Comparison of ENCODE assay signal across 13 cellular contexts in genomic region chr10:63588436-63589180, GRCh38.
DNase-seq lines count a peak whose midpoint lies in the region; ATAC-seq and TF ChIP-seq lines count a peak whose summit lies in the region.
"Had no signal": no experiment of that assay in that cellular context is flagged by ENCODE, and none has a peak within 500 bp of the region (broad histone marks: within the 10 kb centered on the region; RNA-seq: fewer than 3 reads in every experiment).

No MANE protein-coding gene starts in this region.

- H3K9me2 ChIP-seq in PC-3 (replicated peaks; ENCODE audit: low read length), result no peaks in the 10 kb centered on the region
- no peaks in the 10 kb centered on the region for H3K9me2 ChIP-seq in hepatocyte (replicated peaks; ENCODE audit: insufficient read depth)

- ATAC-seq in heart left ventricle (peak in 3 of 4 donors; percentile 36 to 47 (median 47)), heart right ventricle (no peak), PC-3 (peak; percentile 79), HG03135 (IDR thresholded peaks at IDR 0.05; ENCODE audit: unreplicated experiment) (no peak)
- no peak for ATAC-seq in activated CD8-positive, alpha-beta memory T cell treated with anti-CD3 and anti-CD28 coated beads, Interleukin-2, amount 10 ng/mL, durations not matched to agents 7 days and 5 days
- ATAC-seq: Right ventricle myocardium inferior had no signal

- TF ChIP-seq CTCF in heart left ventricle (IDR thresholded peaks at IDR 0.05) (no peak), heart right ventricle (IDR thresholded peaks at IDR 0.05) (no peak), PC-3 (conservative IDR thresholded peaks at IDR 0.05; ENCODE audit: low read depth, low read length) (no peak), hepatocyte (IDR thresholded peaks at IDR 0.05; ENCODE audit: poor library complexity) (no peak)

- H3K27me3 ChIP-seq in heart left ventricle (no peaks in the 10 kb centered on the region), heart right ventricle (no peaks in the 10 kb centered on the region), PC-3 (ENCODE audit: low read length) (no peaks in the 10 kb centered on the region), hepatocyte (no peaks in the 10 kb centered on the region)

- H2AFZ ChIP-seq in PC-3 (ENCODE audit: low read length), result no peak overlapping the region
- H2AFZ ChIP-seq in hepatocyte, result no peak overlapping the region

- TF ChIP-seq POLR2A in heart left ventricle (IDR thresholded peaks at IDR 0.05), result no peak

- BruUV-seq in PC-3 (replicated peaks; lab: Mats Ljungman, UMichigan), result no TSS peak

- no peaks in the 10 kb centered on the region for H3K4me1 Mint-ChIP-seq in activated CD8-positive, alpha-beta memory T cell treated with anti-CD3 and anti-CD28 coated beads, Interleukin-2, amount 10 ng/mL, durations not matched to agents 7 days and 5 days
- peaks cover 2% of the 10 kb centered on the region for H3K4me1 Mint-ChIP-seq in activated CD4-positive, alpha-beta T cell treated with anti-CD3 and anti-CD28 coated beads, Interleukin-2, amount 10 ng/mL, durations not matched to agents 7 days and 5 days

- peaks cover 2% of the 10 kb centered on the region for H3K36me3 Mint-ChIP-seq in activated CD8-positive, alpha-beta memory T cell treated with anti-CD3 and anti-CD28 coated beads, Interleukin-2, amount 10 ng/mL, durations not matched to agents 7 days and 5 days
- no peaks in the 10 kb centered on the region for H3K36me3 Mint-ChIP-seq in activated CD4-positive, alpha-beta T cell treated with anti-CD3 and anti-CD28 coated beads, Interleukin-2, amount 10 ng/mL, durations not matched to agents 7 days and 5 days (ENCODE audit: low read depth)

- no peaks in the 10 kb centered on the region for H3K27me3 Mint-ChIP-seq in activated CD8-positive, alpha-beta memory T cell treated with anti-CD3 and anti-CD28 coated beads, Interleukin-2, amount 10 ng/mL, durations not matched to agents 7 days and 5 days
- no peaks in the 10 kb centered on the region for H3K27me3 Mint-ChIP-seq in activated CD4-positive, alpha-beta T cell treated with anti-CD3 and anti-CD28 coated beads, Interleukin-2, amount 10 ng/mL, durations not matched to agents 7 days and 5 days

- CTCF ChIA-PET in PC-3 (lab: Charles Lee), result interaction anchor here (0.6 kb wide), 1 partner anchor 369 kb away, joined by 5 read pairs; no protein-coding TSS in a partner anchor
- CTCF ChIA-PET in activated CD8-positive, alpha-beta memory T cell treated with anti-CD3 and anti-CD28 coated beads, Interleukin-2, amount 10 ng/mL, durations not matched to agents 7 days and 5 days (lab: Charles Lee), result no interaction called here
- CTCF ChIA-PET in activated CD4-positive, alpha-beta T cell treated with anti-CD3 and anti-CD28 coated beads, Interleukin-2, amount 10 ng/mL, durations not matched to agents 7 days and 5 days (lab: Charles Lee), result interaction anchor here (0.7 to 1.8 kb wide), 2 partner anchors 14 to 28 kb away, joined by 5 to 7 read pairs; no protein-coding TSS in a partner anchor

- H3K4me3 ChIP-seq in heart left ventricle (no peak overlapping the region), heart right ventricle (no peak overlapping the region), PC-3 (ENCODE audit: low read length) (peak overlapping the region; percentile 2; the same call in 1 of the 2 replicates), hepatocyte (no peak overlapping the region)

- intact Hi-C loops in heart left ventricle (cut with DNase I) (no loop called here), heart right ventricle (cut with DNase I) (no loop called here), PC-3 (cut with micrococcal nuclease) (loop anchor here (1.0 to 5.0 kb wide), 7 partner anchors 34 to 421 kb away; partner anchors contain the start of gene REEP3)

- H3K27ac ChIP-seq in heart left ventricle (no peak overlapping the region), heart right ventricle (no peak overlapping the region), PC-3 (ENCODE audit: low read length) (peak overlapping the region; percentile 44), hepatocyte (peak overlapping the region; percentile 46)

- H3K9ac ChIP-seq in PC-3 (ENCODE audit: low read length), result no peak overlapping the region; the same call in 1 of the 2 replicates

- H3K9me3 Mint-ChIP-seq in activated CD8-positive, alpha-beta memory T cell treated with anti-CD3 and anti-CD28 coated beads, Interleukin-2, amount 10 ng/mL, durations not matched to agents 7 days and 5 days (ENCODE audit: low read depth), result no peaks in the 10 kb centered on the region
- no peaks in the 10 kb centered on the region for H3K9me3 Mint-ChIP-seq in activated CD4-positive, alpha-beta T cell treated with anti-CD3 and anti-CD28 coated beads, Interleukin-2, amount 10 ng/mL, durations not matched to agents 7 days and 5 days

- no peak overlapping the region for H3K4me3 Mint-ChIP-seq in activated CD8-positive, alpha-beta memory T cell treated with anti-CD3 and anti-CD28 coated beads, Interleukin-2, amount 10 ng/mL, durations not matched to agents 7 days and 5 days
- H3K4me3 Mint-ChIP-seq in activated CD4-positive, alpha-beta T cell treated with anti-CD3 and anti-CD28 coated beads, Interleukin-2, amount 10 ng/mL, durations not matched to agents 7 days and 5 days, result no peak overlapping the region

- no peak overlapping the region for H3K27ac Mint-ChIP-seq in activated CD8-positive, alpha-beta memory T cell treated with anti-CD3 and anti-CD28 coated beads, Interleukin-2, amount 10 ng/mL, durations not matched to agents 7 days and 5 days
- no peak overlapping the region for H3K27ac Mint-ChIP-seq in activated CD4-positive, alpha-beta T cell treated with anti-CD3 and anti-CD28 coated beads, Interleukin-2, amount 10 ng/mL, durations not matched to agents 7 days and 5 days

- H3K4me1 ChIP-seq in heart left ventricle (peaks cover 0 to 44% (median 16%) of the 10 kb centered on the region in 12 donors), heart right ventricle (peaks cover 0 to 46% (median 19%) of the 10 kb centered on the region in 9 donors), PC-3 (ENCODE audit: insufficient read depth, low read length) (peaks cover 31% of the 10 kb centered on the region), hepatocyte (ENCODE audit: insufficient read depth) (peaks cover 9% of the 10 kb centered on the region)

- H3F3A ChIP-seq in PC-3 (ENCODE audit: low read length, unreplicated experiment), result no peaks in the 10 kb centered on the region

- H3K36me3 ChIP-seq in heart left ventricle (no peaks in the 10 kb centered on the region), heart right ventricle (no peaks in the 10 kb centered on the region), PC-3 (ENCODE audit: low read depth, low read length) (no peaks in the 10 kb centered on the region), hepatocyte (replicated peaks; ENCODE audit: insufficient read depth, low read depth) (no peaks in the 10 kb centered on the region)

- DNase-seq in heart left ventricle (no peak), heart right ventricle (no peak), PC-3 (peak; percentile 93), hepatocyte (ENCODE audit: low spot score) (peak; percentile 16), ureter (ENCODE audit: low spot score) (peak; percentile 49)
- no peak for DNase-seq in activated CD8-positive, alpha-beta memory T cell treated with anti-CD3 and anti-CD28 coated beads, Interleukin-2, amount 10 ng/mL, durations not matched to agents 7 days and 5 days
- DNase-seq in activated CD4-positive, alpha-beta T cell treated with anti-CD3 and anti-CD28 coated beads, Interleukin-2, amount 10 ng/mL, durations not matched to agents 7 days and 5 days, result no peak
- DNase-seq: hypothalamus; Karpas-422; posterior cingulate gyrus; stimulated activated CD4-positive, alpha-beta T cell treated with anti-CD3 and anti-CD28 coated beads, Interleukin-1b, Interleukin-23, amount 100 ng/mL, for 48 hours had no signal

- POLR2A ChIA-PET in PC-3 (lab: Charles Lee; ENCODE audit: unreplicated experiment), result interaction anchor here (0.7 kb wide), 1 partner anchor 319 kb away, joined by 3 read pairs; no protein-coding TSS in a partner anchor
- POLR2A ChIA-PET in activated CD4-positive, alpha-beta T cell treated with anti-CD3 and anti-CD28 coated beads, Interleukin-2, amount 10 ng/mL, durations not matched to agents 7 days and 5 days (lab: Charles Lee), result interaction anchor here (0.6 kb wide), 1 partner anchor 649 kb away, joined by 8 read pairs; no protein-coding TSS in a partner anchor

- H4K20me1 ChIP-seq in PC-3 (ENCODE audit: low read length) (peaks cover 12% of the 10 kb centered on the region; the same call in 1 of the 2 replicates), hepatocyte (ENCODE audit: insufficient read depth, poor library complexity, severe bottlenecking) (no peaks in the 10 kb centered on the region)

- H3K4me2 ChIP-seq in PC-3 (ENCODE audit: low read length) (peak overlapping the region; percentile 47), hepatocyte (no peak overlapping the region)

- 48 to 55% (median 52%) methylated on average over 4 of the region's 4 CpGs for WGBS in heart left ventricle, 4 donors
- 41 to 62% methylated on average over 4 of the region's 4 CpGs for WGBS in heart right ventricle, 2 donors
- 58% methylated on average over 4 of the region's 4 CpGs for WGBS in hepatocyte (ENCODE audit: low lambda C conversion rate, missing lambda C conversion rate)

- H3K79me2 ChIP-seq in PC-3 (ENCODE audit: low read length) (peaks cover 62% of the 10 kb centered on the region), hepatocyte (peaks cover 23% of the 10 kb centered on the region)

- H3K9me3 ChIP-seq in heart left ventricle, result no peaks in the 10 kb centered on the region
- H3K9me3 ChIP-seq in heart right ventricle, result no peaks in the 10 kb centered on the region
- H3K9me3 ChIP-seq in PC-3 (ENCODE audit: low read length), result no peaks in the 10 kb centered on the region
- H3K9me3 ChIP-seq in hepatocyte (ENCODE audit: low read depth), result no peaks in the 10 kb centered on the region

Comparison
In these comparisons a context has a peak if more than half of its experiments do, and no peak if none do; other contexts are left out.
1. ATAC-seq: peak in heart left ventricle (3 of 4) and PC-3 (single experiment); none in heart right ventricle (0 of 8), HG03135 (single experiment) and activated CD8-positive, alpha-beta memory T cell treated with anti-CD3 and anti-CD28 coated beads, Interleukin-2, amount 10 ng/mL, durations not matched to agents 7 days and 5 days (single experiment).
2. DNase-seq: peak in PC-3 (single experiment), hepatocyte (single experiment) and ureter (single experiment); none in heart left ventricle (0 of 5), heart right ventricle (0 of 2), activated CD8-positive, alpha-beta memory T cell treated with anti-CD3 and anti-CD28 coated beads, Interleukin-2, amount 10 ng/mL, durations not matched to agents 7 days and 5 days (single experiment) and activated CD4-positive, alpha-beta T cell treated with anti-CD3 and anti-CD28 coated beads, Interleukin-2, amount 10 ng/mL, durations not matched to agents 7 days and 5 days (single experiment).
3. H3K27ac ChIP-seq: peak in PC-3 (single experiment) and hepatocyte (single experiment); none in heart left ventricle (0 of 12) and heart right ventricle (0 of 10).